Comparison of ENCODE assay signal across 9 cellular contexts in genomic region chr3:112358311-112358780, GRCh38. TPM values are rescaled to one million over a fixed set of nuclear protein-coding genes. Genes with fewer than 3 reads are reported as not detected.
A peak's percentile ranks its signal among the peaks of the same experiment; 100 is the strongest.
DNase-seq lines count a peak whose midpoint lies in the region; ATAC-seq, FAIRE-seq and TF ChIP-seq lines count a peak whose summit lies in the region.
"Had no signal": no experiment of that assay in that cellular context is flagged by ENCODE, and none has a peak within 500 bp of the region (broad histone marks: within the 10 kb centered on the region; RNA-seq: fewer than 3 reads in every experiment).

No MANE protein-coding gene starts in this region.

- H3K9me3 ChIP-seq in parathyroid adenoma (ENCODE audit: control insufficient read depth, low read length), result no peaks in the 10 kb centered on the region

- H3K79me2 ChIP-seq in parathyroid adenoma, result no peaks in the 10 kb centered on the region

- peak overlapping the region; percentile 38 for H3K27ac ChIP-seq in parathyroid adenoma

- POLR2A ChIA-PET in GM10248 (lab: Yijun Ruan, JAX), result no interaction called here

- H2AFZ ChIP-seq in parathyroid adenoma, result no peak overlapping the region

- FAIRE-seq in bronchial epithelial cell (lab: Jason Lieb, UNC), result no peak
- FAIRE-seq in HTR-8/SVneo (lab: Jason Lieb, UNC), result no peak

- no peaks in the 10 kb centered on the region for H3K36me3 ChIP-seq in bronchial epithelial cell (ENCODE audit: control insufficient read depth, insufficient read depth, low read length)
- no peaks in the 10 kb centered on the region for H3K36me3 ChIP-seq in parathyroid adenoma (ENCODE audit: control insufficient read depth, insufficient read depth, low read length)

- H3K36me3 Mint-ChIP-seq in IgD-negative memory B cell, result peaks cover 3% of the 10 kb centered on the region

- no peaks in the 10 kb centered on the region for H3K27me3 Mint-ChIP-seq in IgD-negative memory B cell

- DNase-seq in GM12864 (ENCODE audit: low read depth) (no peak), bronchial epithelial cell (ENCODE audit: low read depth) (peak; percentile 35), HTR-8/SVneo (ENCODE audit: insufficient read length, low spot score) (no peak), GM10248 (ENCODE audit: extremely low spot score) (no peak), left lobe of liver (ENCODE audit: low spot score) (no peak), mesenteric fat pad (ENCODE audit: low spot score) (no peak)

- no peak for ATAC-seq in left lobe of liver

- H3K4me3 Mint-ChIP-seq in IgD-negative memory B cell, result peak overlapping the region; percentile 27 to 94 (median 82)

- H3K27me3 ChIP-seq in bronchial epithelial cell (ENCODE audit: control insufficient read depth, insufficient read depth, low read length) (no peaks in the 10 kb centered on the region), parathyroid adenoma (ENCODE audit: control insufficient read depth, insufficient read depth, low read length) (no peaks in the 10 kb centered on the region)

- H3K27ac Mint-ChIP-seq in IgD-negative memory B cell, result peak overlapping the region; percentile 64 to 96 (median 69)

- H3K4me2 ChIP-seq in parathyroid adenoma (ENCODE audit: low read length), result peak overlapping the region; percentile 26

- H3K4me3 ChIP-seq in GM12864 (ENCODE audit: low read depth, low read length) (peak overlapping the region; percentile 4; the same call in 1 of the 2 replicates), bronchial epithelial cell (ENCODE audit: low read depth, low read length) (no peak overlapping the region), parathyroid adenoma (ENCODE audit: low read depth, low read length) (no peak overlapping the region)

- no peak overlapping the region for H3K9ac ChIP-seq in parathyroid adenoma

- H3K4me1 ChIP-seq in parathyroid adenoma, result no peaks in the 10 kb centered on the region

- CTCF ChIA-PET in GM10248 (lab: Yijun Ruan, JAX), result no interaction called here

- TF ChIP-seq CTCF in GM12864 (IDR thresholded peaks at IDR 0.05; ENCODE audit: low read depth, low read length, missing control alignments), result no peak
- no peak for TF ChIP-seq CTCF in bronchial epithelial cell (IDR thresholded peaks at IDR 0.05; ENCODE audit: insufficient read depth, low read length, severe bottlenecking)
- no peak for TF ChIP-seq CTCF in parathyroid adenoma (IDR thresholded peaks at IDR 0.05)
- TF ChIP-seq CTCF in GM10248 (IDR thresholded peaks at IDR 0.05; ENCODE audit: control extremely low read depth, extremely low read depth, low read depth, missing control alignments), result no peak

- no peaks in the 10 kb centered on the region for H3K9me3 Mint-ChIP-seq in IgD-negative memory B cell

- H3K4me1 Mint-ChIP-seq in IgD-negative memory B cell, result peaks cover 6 to 15% (median 13%) of the 10 kb centered on the region in 3 donors

RNA-seq across cellular contexts. Expression of gene CD200, which starts 25.4 kb away (rescaled TPM):
- polyA plus RNA-seq in IgD-negative memory B cell, result 40.9 TPM
- 0.13 and 0.53 TPM in 2 replicates for total RNA-seq in bronchial epithelial cell
- 0.38 TPM for total RNA-seq in left lobe of liver
- total RNA-seq in mesenteric fat pad, result 6.0 TPM
- total RNA-seq: G401 had no signal
